ENCODE assay signal across 13 cellular contexts in the genomic region with DNA sequence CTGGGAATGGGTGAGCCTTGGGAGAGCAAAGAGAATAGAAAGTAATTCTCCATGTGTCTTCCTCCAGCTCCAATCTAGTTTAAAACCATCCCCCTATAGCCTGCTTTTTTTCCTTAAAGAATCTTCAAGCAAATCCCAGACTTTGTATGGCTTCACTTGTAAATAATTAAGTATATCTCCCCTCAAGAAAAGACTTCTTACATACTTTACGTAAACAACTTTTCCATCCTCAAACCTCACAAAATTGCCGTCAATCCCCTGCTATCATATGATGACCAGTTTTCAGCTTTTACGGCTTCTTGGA.
"Had no signal": no experiment of that assay in that cellular context is flagged by ENCODE, and none has a peak within 500 bp of the region (broad histone marks: within the 10 kb centered on the region; RNA-seq: fewer than 3 reads in every experiment).

No MANE protein-coding gene starts in this region.

- H3K27ac Mint-ChIP-seq: activated naive CD4-positive, alpha-beta T cell treated with anti-CD3 and anti-CD28 coated beads for 36 hours; activated T-helper 17 cell treated with anti-CD3 and anti-CD28 coated beads, Interleukin-2, amount 50 U/mL, for 72 hours had no signal

- H3K4me1 ChIP-seq: foreskin keratinocyte, lower lobe of right lung, sigmoid colon had no signal

- H3K4me3 ChIP-seq: cardiac muscle cell, coronary artery, heart left ventricle, lower lobe of right lung, sigmoid colon, stomach had no signal

- H3K36me3 ChIP-seq: cardiac muscle cell, heart left ventricle, lower lobe of right lung, sigmoid colon, stomach had no signal

- ATAC-seq: activated T-helper 17 cell treated with anti-CD3 and anti-CD28 coated beads, Interleukin-2, amount 50 U/mL, for 72 hours had no signal

- H3K4me3 Mint-ChIP-seq: activated naive CD4-positive, alpha-beta T cell treated with anti-CD3 and anti-CD28 coated beads for 36 hours; activated T-helper 17 cell treated with anti-CD3 and anti-CD28 coated beads, Interleukin-2, amount 50 U/mL, for 72 hours had no signal

- H3K9me3 ChIP-seq: heart left ventricle, lower lobe of right lung, sigmoid colon, stomach had no signal

- H3K9me3 Mint-ChIP-seq: activated naive CD4-positive, alpha-beta T cell treated with anti-CD3 and anti-CD28 coated beads for 36 hours; activated T-helper 17 cell treated with anti-CD3 and anti-CD28 coated beads, Interleukin-2, amount 50 U/mL, for 72 hours had no signal

- H3K27me3 ChIP-seq: foreskin keratinocyte had no signal

- H3K27ac ChIP-seq: cardiac muscle cell, coronary artery, foreskin keratinocyte, heart left ventricle, lower lobe of right lung, sigmoid colon, stomach had no signal

- DNase-seq: activated CD4-positive, CD25-positive, alpha-beta regulatory T cell treated with anti-CD3 and anti-CD28 coated beads, Interleukin-2, amount 50 U/mL, for 72 hours; activated T-cell treated with anti-CD3 and anti-CD28 coated beads for 4 hours; sigmoid colon; T-helper 1 cell; T1000 had no signal
